ENCODE assay signal across 2 cellular contexts in genomic region chr6:35243386-35243958, GRCh38.
TF ChIP-seq lines count a peak whose summit lies in the region.

No MANE protein-coding gene starts in this region.

TF ChIP-seq in HepG2, 621 proteins besides CTCF, POLR2A, EP300 and RAD21:
- TF ChIP-seq HNRNPL (IDR thresholded peaks at IDR 0.05; ENCODE audit: low read depth, low read length) (peak; percentile 69; the same call in 1 of the 2 replicates), GMEB2 (CRISPR knock-in tag; IDR thresholded peaks at IDR 0.05; ENCODE audit: low read depth) (no peak)

TF ChIP-seq in HEK293T, 16 proteins besides CTCF, POLR2A, EP300 and RAD21:
- TF ChIP-seq HDGF (IDR thresholded peaks at IDR 0.05; ENCODE audit: borderline replicate concordance), result no peak
- no peak for TF ChIP-seq ARNT (IDR thresholded peaks at IDR 0.05)
- no peak for TF ChIP-seq LEF1 (IDR thresholded peaks at IDR 0.05; ENCODE audit: borderline replicate concordance)
- TF ChIP-seq TARDBP (IDR thresholded peaks at IDR 0.05), result no peak
- no peak for TF ChIP-seq SUZ12 (IDR thresholded peaks at IDR 0.05)
- no peak for TF ChIP-seq ZNF384 (IDR thresholded peaks at IDR 0.05)
- no peak for TF ChIP-seq CTBP1 (IDR thresholded peaks at IDR 0.05; ENCODE audit: borderline replicate concordance)
- no peak for TF ChIP-seq PKNOX1 (IDR thresholded peaks at IDR 0.05)
- no peak for TF ChIP-seq FOXA1 (IDR thresholded peaks at IDR 0.05)
- TF ChIP-seq SP1 (IDR thresholded peaks at IDR 0.05), result no peak
- no peak for TF ChIP-seq BHLHE40 (IDR thresholded peaks at IDR 0.05; ENCODE audit: borderline replicate concordance)
- TF ChIP-seq ELF4 (IDR thresholded peaks at IDR 0.05), result no peak
- no peak for TF ChIP-seq L3MBTL2 (conservative IDR thresholded peaks at IDR 0.05)
- no peak for TF ChIP-seq NFRKB (IDR thresholded peaks at IDR 0.05)
- TF ChIP-seq FOXK2 (IDR thresholded peaks at IDR 0.05), result no peak
- TF ChIP-seq FOXM1 (IDR thresholded peaks at IDR 0.05; ENCODE audit: borderline replicate concordance), result no peak
